10 cellular contexts compared by ENCODE assay signal in the genomic region with DNA sequence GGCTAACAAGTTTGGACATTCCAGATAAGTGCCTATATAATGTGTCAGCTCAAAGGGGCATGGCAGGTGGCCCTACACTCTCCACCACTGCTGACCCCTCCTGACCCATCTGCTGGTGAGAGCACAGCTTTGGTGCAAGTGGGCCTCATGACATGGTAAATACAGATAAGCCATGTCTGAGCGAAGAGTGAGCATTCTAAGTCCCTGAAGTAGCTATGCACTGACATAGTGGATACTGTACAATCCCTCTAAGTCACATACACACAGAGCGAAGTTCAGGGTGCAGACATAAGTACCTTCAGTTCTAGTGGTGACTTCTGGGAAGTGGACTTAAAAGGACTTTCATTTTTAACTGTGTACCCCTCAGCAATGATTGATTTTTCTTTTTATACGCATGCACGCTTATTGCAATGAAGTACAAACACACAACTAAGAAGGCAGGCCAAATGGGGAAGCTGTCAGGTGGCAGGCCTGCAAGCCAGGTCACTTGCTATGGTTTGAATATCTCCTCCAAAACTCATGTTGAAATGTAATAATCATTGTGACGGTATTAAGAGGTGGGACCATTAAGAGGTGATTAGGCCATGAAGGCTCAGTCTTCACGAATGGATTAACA. TPM values are rescaled to one million over a fixed set of nuclear protein-coding genes. Genes with fewer than 3 reads are reported as not detected.
DNase-seq lines count a peak whose midpoint lies in the region; ATAC-seq and TF ChIP-seq lines count a peak whose summit lies in the region.
"Had no signal": no experiment of that assay in that cellular context is flagged by ENCODE, and none has a peak within 500 bp of the region (broad histone marks: within the 10 kb centered on the region; RNA-seq: fewer than 3 reads in every experiment).

No MANE protein-coding gene starts in this region.

- H3K9me3 ChIP-seq in OCI-LY1 (ENCODE audit: low read length) (no peaks in the 10 kb centered on the region), PC-3 (ENCODE audit: low read length) (no peaks in the 10 kb centered on the region)

- ATAC-seq in GM18502 (IDR thresholded peaks at IDR 0.05; ENCODE audit: poor library complexity, unreplicated experiment) (no peak), PC-3 (no peak)

- peak; percentile 25 for DNase-seq in EH (ENCODE audit: low read depth)
- DNase-seq in progenitor cell of endocrine pancreas (ENCODE audit: low spot score, unreplicated experiment) = no peak
- DNase-seq in PC-3 = no peak
- no peak for DNase-seq in NK-92 (lab: John Stamatoyannopoulos, UW; ENCODE audit: unreplicated experiment)
- no peak for DNase-seq in COLO829 (ENCODE audit: low spot score)
- DNase-seq: DMS53; effector CD4-positive, alpha-beta T cell had no signal

- peak overlapping the region; percentile 86 for H3K27ac Mint-ChIP-seq in dendritic cell treated with granulocyte-macrophage colony-stimulating factor and Interleukin-4, amounts not matched to agents 40 ng/mL and 50 ng/mL, for 4 days
- peak overlapping the region; percentile 89 for H3K27ac Mint-ChIP-seq in progenitor cell of endocrine pancreas

- peak overlapping the region; percentile 98 for H3K27ac ChIP-seq in OCI-LY1 (ENCODE audit: low read depth, low read length, poor library complexity, severe bottlenecking)
- no peak overlapping the region for H3K27ac ChIP-seq in PC-3 (ENCODE audit: low read length)

- H4K20me1 ChIP-seq in OCI-LY1 (ENCODE audit: insufficient read depth, low read length) (no peaks in the 10 kb centered on the region), PC-3 (ENCODE audit: low read length) (no peaks in the 10 kb centered on the region)

- no TSS peak for BruUV-seq in PC-3 (replicated peaks; lab: Mats Ljungman, UMichigan)

- CTCF ChIA-PET in PC-3 (lab: Charles Lee) = interaction anchor here (0.6 kb wide), 1 partner anchor 16 kb away, joined by 3 read pairs; no protein-coding TSS in a partner anchor

- H3K27me3 ChIP-seq in OCI-LY1 (ENCODE audit: insufficient read depth, low read length) (no peaks in the 10 kb centered on the region), PC-3 (ENCODE audit: low read length) (no peaks in the 10 kb centered on the region)

- no peaks in the 10 kb centered on the region for H3K27me3 Mint-ChIP-seq in dendritic cell treated with granulocyte-macrophage colony-stimulating factor and Interleukin-4, amounts not matched to agents 40 ng/mL and 50 ng/mL, for 4 days
- H3K27me3 Mint-ChIP-seq in progenitor cell of endocrine pancreas = no peaks in the 10 kb centered on the region

- H2AFZ ChIP-seq in OCI-LY1 (ENCODE audit: low read length) (no peak overlapping the region), PC-3 (ENCODE audit: low read length) (no peak overlapping the region)

- H3K36me3 Mint-ChIP-seq in dendritic cell treated with granulocyte-macrophage colony-stimulating factor and Interleukin-4, amounts not matched to agents 40 ng/mL and 50 ng/mL, for 4 days (ENCODE audit: low read depth) = peaks cover 89% of the 10 kb centered on the region
- H3K36me3 Mint-ChIP-seq in progenitor cell of endocrine pancreas (ENCODE audit: insufficient read depth) = no peaks in the 10 kb centered on the region

- H3K4me2 ChIP-seq in OCI-LY1 (ENCODE audit: low read length) (peak overlapping the region; percentile 63), PC-3 (ENCODE audit: low read length) (no peak overlapping the region)

- POLR2A ChIA-PET in PC-3 (lab: Charles Lee; ENCODE audit: unreplicated experiment) = interaction anchor here (0.5 kb wide), 1 partner anchor 529 kb away, joined by 24 read pairs; no protein-coding TSS in a partner anchor

- H3F3A ChIP-seq in OCI-LY1 (ENCODE audit: insufficient read depth, low read length) (0 out of 2 replicates have a peak, but pooled peaks cover 7% of the 10 kb centered on the region), PC-3 (ENCODE audit: low read length, unreplicated experiment) (no peaks in the 10 kb centered on the region)

- H3K9me2 ChIP-seq in OCI-LY1 (ENCODE audit: low read depth, low read length) = no peaks in the 10 kb centered on the region
- no peaks in the 10 kb centered on the region for H3K9me2 ChIP-seq in PC-3 (replicated peaks; ENCODE audit: low read length)

- peaks cover 89% of the 10 kb centered on the region for H3K4me1 Mint-ChIP-seq in dendritic cell treated with granulocyte-macrophage colony-stimulating factor and Interleukin-4, amounts not matched to agents 40 ng/mL and 50 ng/mL, for 4 days (ENCODE audit: low read depth)
- H3K4me1 Mint-ChIP-seq in progenitor cell of endocrine pancreas (ENCODE audit: low read depth) = peaks cover 26% of the 10 kb centered on the region

- H3K9ac ChIP-seq in OCI-LY1 (ENCODE audit: low read length) = peak overlapping the region; percentile 58; the same call in 1 of the 2 replicates
- H3K9ac ChIP-seq in PC-3 (ENCODE audit: low read length) = no peak overlapping the region

- H3K4me1 ChIP-seq in OCI-LY1 (ENCODE audit: insufficient read depth, low read length, severe bottlenecking) (peaks cover 77% of the 10 kb centered on the region), PC-3 (ENCODE audit: insufficient read depth, low read length) (no peaks in the 10 kb centered on the region)

- no peak for TF ChIP-seq CTCF in OCI-LY1 (IDR thresholded peaks at IDR 0.05; ENCODE audit: low read length)
- no peak for TF ChIP-seq CTCF in progenitor cell of endocrine pancreas (IDR thresholded peaks at IDR 0.05; ENCODE audit: unreplicated experiment)
- no peak for TF ChIP-seq CTCF in PC-3 (conservative IDR thresholded peaks at IDR 0.05; ENCODE audit: low read depth, low read length)

- no peak overlapping the region for H3K4me3 Mint-ChIP-seq in dendritic cell treated with granulocyte-macrophage colony-stimulating factor and Interleukin-4, amounts not matched to agents 40 ng/mL and 50 ng/mL, for 4 days
- H3K4me3 Mint-ChIP-seq in progenitor cell of endocrine pancreas (ENCODE audit: low read depth) = no peak overlapping the region

- H3K9me3 Mint-ChIP-seq in dendritic cell treated with granulocyte-macrophage colony-stimulating factor and Interleukin-4, amounts not matched to agents 40 ng/mL and 50 ng/mL, for 4 days = no peaks in the 10 kb centered on the region
- H3K9me3 Mint-ChIP-seq in progenitor cell of endocrine pancreas (ENCODE audit: low read depth) = no peaks in the 10 kb centered on the region

- peaks cover 11% of the 10 kb centered on the region; the same call in 1 of the 2 replicates for H3K36me3 ChIP-seq in OCI-LY1 (ENCODE audit: insufficient read depth, low read length)
- no peaks in the 10 kb centered on the region for H3K36me3 ChIP-seq in PC-3 (ENCODE audit: low read depth, low read length)

- H3K4me3 ChIP-seq in OCI-LY1 (ENCODE audit: low read depth, low read length, poor library complexity, severe bottlenecking) (peak overlapping the region; percentile 33), PC-3 (ENCODE audit: low read length) (no peak overlapping the region)

- intact Hi-C loops in dendritic cell treated with granulocyte-macrophage colony-stimulating factor and Interleukin-4, amounts not matched to agents 40 ng/mL and 50 ng/mL, for 4 days (cut with micrococcal nuclease) = loop anchor here (5.0 kb wide), 1 partner anchor 36 kb away; no protein-coding TSS in a partner anchor
- intact Hi-C loops in PC-3 (cut with micrococcal nuclease) = no loop called here

- H3K79me2 ChIP-seq in OCI-LY1 (ENCODE audit: insufficient read depth, low read length) (peaks cover 10% of the 10 kb centered on the region; the same call in 1 of the 2 replicates), PC-3 (ENCODE audit: low read length) (no peaks in the 10 kb centered on the region)

RNA-seq across cellular contexts. Expression of a gene that starts 41.5 kb away (rescaled TPM):
- total RNA-seq in progenitor cell of endocrine pancreas (10.8 and 15.4 TPM in 2 replicates), PC-3 (2014; rRNA removed) (12.6 and 19.0 TPM in 2 replicates)

RNA-seq across cellular contexts. Expression of a gene that starts 56.4 kb away (rescaled TPM):
- total RNA-seq in progenitor cell of endocrine pancreas (not detected in 2 replicates), PC-3 (2014; rRNA removed) (not detected in 2 replicates)
